Comparison of ENCODE assay signal across 16 cellular contexts in genomic region chr16:68564367-68564985, GRCh38. TPM values are rescaled to one million over a fixed set of nuclear protein-coding genes. Genes with fewer than 3 reads are reported as not detected.
A peak's percentile ranks its signal among the peaks of the same experiment; 100 is the strongest.
DNase-seq lines count a peak whose midpoint lies in the region; ATAC-seq and TF ChIP-seq lines count a peak whose summit lies in the region.
"Had no signal": no experiment of that assay in that cellular context is flagged by ENCODE, and none has a peak within 500 bp of the region (broad histone marks: within the 10 kb centered on the region; RNA-seq: fewer than 3 reads in every experiment).

No MANE protein-coding gene starts in this region.

- H3K4me1 ChIP-seq in BLaER1 treated with 17β-estradiol and CSF1 and Interleukin-3, amounts not matched to agents 10 nM and 100 nM, result no peaks in the 10 kb centered on the region
- no peaks in the 10 kb centered on the region for H3K4me1 ChIP-seq in GM23338 (ENCODE audit: insufficient read depth)
- no peaks in the 10 kb centered on the region for H3K4me1 ChIP-seq in adipocyte (ENCODE audit: control insufficient read depth, insufficient read depth, low read length)

- peaks cover 87% of the 10 kb centered on the region for H3K36me3 Mint-ChIP-seq in GM23338 (ENCODE audit: low read depth)

- no peaks in the 10 kb centered on the region for H4K20me1 ChIP-seq in BLaER1 treated with 17β-estradiol and CSF1 and Interleukin-3, amounts not matched to agents 10 nM and 100 nM
- H4K20me1 ChIP-seq in GM23338 (replicated peaks; ENCODE audit: insufficient read depth), result no peaks in the 10 kb centered on the region

- TF ChIP-seq CTCF in GM23338 (conservative IDR thresholded peaks at IDR 0.05; ENCODE audit: low read depth in 2 of 2) (no peak), brain microvascular endothelial cell (IDR thresholded peaks at IDR 0.05; ENCODE audit: low read depth, low read length, missing control alignments) (no peak)

- H3K79me2 ChIP-seq in GM23338 (replicated peaks; ENCODE audit: insufficient read depth), result no peaks in the 10 kb centered on the region

- intact Hi-C loops in cardiac septum (cut with DNase I), result no loop called here

- peaks cover 1% of the 10 kb centered on the region for H3K27me3 Mint-ChIP-seq in GM23338 (ENCODE audit: insufficient read depth, low read depth, poor library complexity)
- H3K27me3 Mint-ChIP-seq: IgD-negative memory B cell, T-cell had no signal

- peaks cover 100% of the 10 kb centered on the region in 11 experiments for H3K9me3 ChIP-seq in BLaER1 treated with 17β-estradiol and CSF1 and Interleukin-3, amounts not matched to agents 10 nM and 100 nM (replicated peaks in 1 of 11)
- H3K9me3 ChIP-seq in adipocyte (ENCODE audit: control insufficient read depth, low read length), result peaks cover 100% of the 10 kb centered on the region

- H3K27ac Mint-ChIP-seq in GM23338, result no peak overlapping the region
- H3K27ac Mint-ChIP-seq: T-cell had no signal

- H3K4me3 ChIP-seq in BLaER1 treated with 17β-estradiol and CSF1 and Interleukin-3, amounts not matched to agents 10 nM and 100 nM, result peak overlapping the region in 8 of 10 experiments; percentile 11 to 54 (median 31); a peak in 9 of 20 replicates
- H3K4me3 ChIP-seq in GM23338 (no peak overlapping the region), adipocyte (ENCODE audit: low read length) (peak overlapping the region; percentile 70), brain microvascular endothelial cell (ENCODE audit: low read depth, low read length) (no peak overlapping the region)
- H3K4me3 ChIP-seq: dorsolateral prefrontal cortex had no signal

- H2AFZ ChIP-seq in GM23338, result no peak overlapping the region

- peaks cover 98% of the 10 kb centered on the region for H3K9me3 Mint-ChIP-seq in GM23338

- no peak for ATAC-seq in GM23338
- ATAC-seq: left colon, PC-3, T-cell had no signal

- in situ Hi-C loops in brain microvascular endothelial cell (cut with HindIII; ENCODE audit: low pct_ligation_motif_present, low sequenced_read_pairs), result no loop called here

- H3K36me3 ChIP-seq in BLaER1 treated with 17β-estradiol and CSF1 and Interleukin-3, amounts not matched to agents 10 nM and 100 nM, result peaks cover 92 to 100% (median 96%) of the 10 kb centered on the region in 11 experiments
- H3K36me3 ChIP-seq in GM23338 (ENCODE audit: insufficient read depth) (peaks cover 72% of the 10 kb centered on the region), adipocyte (ENCODE audit: control insufficient read depth, insufficient read depth, low read length, severe bottlenecking) (peaks cover 72% of the 10 kb centered on the region), brain microvascular endothelial cell (replicated peaks) (peaks cover 41% of the 10 kb centered on the region)

- no peak overlapping the region for H3K27ac ChIP-seq in BLaER1 treated with 17β-estradiol and CSF1 and Interleukin-3, amounts not matched to agents 10 nM and 100 nM
- H3K27ac ChIP-seq in GM23338 (ENCODE audit: low read depth) (no peak overlapping the region), brain microvascular endothelial cell (no peak overlapping the region)
- H3K27ac ChIP-seq: C4-2B, dorsolateral prefrontal cortex had no signal

- no peaks in the 10 kb centered on the region for H3K4me1 Mint-ChIP-seq in GM23338
- H3K4me1 Mint-ChIP-seq: IgD-negative memory B cell, T-cell had no signal

- no peaks in the 10 kb centered on the region for H3K9me2 ChIP-seq in GM23338 (ENCODE audit: insufficient read depth)

- H3F3A ChIP-seq in GM23338 (replicated peaks; ENCODE audit: low read depth), result peaks cover 10% of the 10 kb centered on the region; the same call in 1 of the 2 replicates

- no peak overlapping the region for H3K4me3 Mint-ChIP-seq in GM23338
- H3K4me3 Mint-ChIP-seq: IgD-negative memory B cell had no signal

- DNase-seq in GM23338 (ENCODE audit: low spot score) (peak; percentile 42), adipocyte (ENCODE audit: low read depth) (peak; percentile 7), iris pigment epithelial cell (ENCODE audit: low read depth) (peak; percentile 7), KG1 (lab: John Stamatoyannopoulos, UW) (no peak), brain microvascular endothelial cell (no peak), SHP77 treated with DMSO at 0.1 percent for 48 hours (lab: John Stamatoyannopoulos, UW) (no peak), cardiac septum (ENCODE audit: low spot score) (no peak)
- DNase-seq: activated T-cell treated with anti-CD3 and anti-CD28 coated beads, Interleukin-2, amount 50 U/mL, for 1 hour; dorsolateral prefrontal cortex; left colon; NCI-H2081 treated with DMSO at 0.1 percent for 48 hours; PC-3; T-cell had no signal

- no peaks in the 10 kb centered on the region for H3K27me3 ChIP-seq in BLaER1 treated with 17β-estradiol and CSF1 and Interleukin-3, amounts not matched to agents 10 nM and 100 nM
- H3K27me3 ChIP-seq in GM23338 (ENCODE audit: insufficient read depth), result no peaks in the 10 kb centered on the region
- no peaks in the 10 kb centered on the region for H3K27me3 ChIP-seq in adipocyte (replicated peaks; ENCODE audit: control insufficient read depth, insufficient read depth, low read length)
- H3K27me3 ChIP-seq in brain microvascular endothelial cell (replicated peaks), result no peaks in the 10 kb centered on the region
- H3K27me3 ChIP-seq: dorsolateral prefrontal cortex had no signal

- no peak overlapping the region for H3K9ac ChIP-seq in BLaER1 treated with 17β-estradiol and CSF1 and Interleukin-3, amounts not matched to agents 10 nM and 100 nM
- H3K9ac ChIP-seq in adipocyte (ENCODE audit: low read length), result no peak overlapping the region

- no peak overlapping the region for H3K4me2 ChIP-seq in BLaER1 treated with 17β-estradiol and CSF1 and Interleukin-3, amounts not matched to agents 10 nM and 100 nM
- no peak overlapping the region for H3K4me2 ChIP-seq in GM23338

TF ChIP-seq in GM23338, 12 proteins besides CTCF, POLR2A, EP300 and RAD21:
- TF ChIP-seq STAT1 (IDR thresholded peaks at IDR 0.05; ENCODE audit: unreplicated experiment), result no peak

RNA-seq across cellular contexts. Expression of gene ZFP90, which starts 25.4 kb away (rescaled TPM):
- 14.6 and 20.5 TPM in 2 replicates for total RNA-seq in GM23338 (2014; rRNA removed; shearing (Covaris generic))
- 10.0 and 12.8 TPM in 2 replicates for polyA plus RNA-seq in GM23338 (2016; fragmentation: Nextera tagmentation; extraction: Ambion mirVana)
- 16.0 TPM for total RNA-seq in cardiac septum

Comparison
In these comparisons a context has a peak if more than half of its experiments do, and no peak if none do; other contexts are left out.
1. H3K4me3 ChIP-seq: peak in BLaER1 treated with 17β-estradiol and CSF1 and Interleukin-3, amounts not matched to agents 10 nM and 100 nM (8 of 10) and adipocyte (single experiment); none in GM23338 (single experiment) and brain microvascular endothelial cell (single experiment).
2. DNase-seq: peak in GM23338 (single experiment), adipocyte (single experiment) and iris pigment epithelial cell (single experiment); none in KG1 (single experiment), brain microvascular endothelial cell (single experiment), SHP77 treated with DMSO at 0.1 percent for 48 hours (single experiment) and cardiac septum (single experiment).